10 cellular contexts compared by ENCODE assay signal in the genomic region with DNA sequence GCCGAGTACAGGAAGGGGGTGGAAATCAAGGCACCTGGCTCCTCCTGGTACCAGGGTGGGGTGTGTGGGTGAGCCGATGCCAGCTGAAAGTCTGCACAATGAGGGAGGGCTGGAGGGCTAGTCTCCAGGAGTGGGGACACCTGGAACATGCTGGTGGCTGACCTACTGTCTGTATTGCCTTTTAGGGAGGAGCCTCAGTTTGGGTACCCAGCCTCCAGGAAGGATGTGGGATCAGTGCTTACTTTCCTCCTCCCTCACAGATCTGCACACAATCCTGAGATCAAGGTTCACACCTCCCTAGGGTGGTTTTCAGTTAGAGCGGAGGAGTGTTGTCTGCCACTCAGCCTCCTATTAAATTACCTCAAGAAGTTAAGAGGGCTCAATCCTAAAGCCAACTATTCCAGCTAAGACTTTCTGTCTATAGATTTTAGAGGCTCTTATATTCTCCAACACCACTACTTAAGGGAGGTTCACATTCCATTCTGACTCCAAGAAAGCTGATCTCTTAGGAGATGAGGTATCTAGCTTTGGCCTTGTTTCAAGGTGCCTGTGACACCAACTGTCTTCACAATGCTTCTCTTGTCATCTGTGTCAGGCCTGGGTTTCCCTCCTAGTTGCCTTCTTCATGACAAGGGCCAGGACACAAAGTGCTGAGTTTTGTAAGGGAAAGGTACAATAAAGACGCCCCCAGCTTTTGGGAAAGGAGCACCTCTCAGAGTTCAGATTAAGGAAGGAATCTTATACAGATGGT. TPM values are rescaled to one million over a fixed set of nuclear protein-coding genes. Genes with fewer than 3 reads are reported as not detected.
DNase-seq lines count a peak whose midpoint lies in the region; ATAC-seq and TF ChIP-seq lines count a peak whose summit lies in the region.
"Had no signal": no experiment of that assay in that cellular context is flagged by ENCODE, and none has a peak within 500 bp of the region (broad histone marks: within the 10 kb centered on the region; RNA-seq: fewer than 3 reads in every experiment).

No MANE protein-coding gene starts in this region.

- peaks cover 12% of the 10 kb centered on the region for H3K36me3 Mint-ChIP-seq in activated CD8-positive, alpha-beta memory T cell treated with anti-CD3 and anti-CD28 coated beads, Interleukin-2, amount 10 ng/mL, durations not matched to agents 7 days and 5 days

- ATAC-seq in activated CD8-positive, alpha-beta memory T cell treated with anti-CD3 and anti-CD28 coated beads, Interleukin-2, amount 10 ng/mL, durations not matched to agents 7 days and 5 days, result peak; percentile 87
- ATAC-seq in foreskin keratinocyte (no peak), HG03045 (IDR thresholded peaks at IDR 0.05; ENCODE audit: unreplicated experiment) (no peak)

- peaks cover 16% of the 10 kb centered on the region for H3K4me1 Mint-ChIP-seq in activated CD8-positive, alpha-beta memory T cell treated with anti-CD3 and anti-CD28 coated beads, Interleukin-2, amount 10 ng/mL, durations not matched to agents 7 days and 5 days

- peak overlapping the region; percentile 53 for H3K4me3 Mint-ChIP-seq in activated CD8-positive, alpha-beta memory T cell treated with anti-CD3 and anti-CD28 coated beads, Interleukin-2, amount 10 ng/mL, durations not matched to agents 7 days and 5 days

- POLR2A ChIA-PET in RWPE1 (lab: Yijun Ruan, JAX; ENCODE audit: low non-redundant PET), result no interaction called here

- H3K4me3 ChIP-seq in colonic mucosa, result no peak overlapping the region
- H3K4me3 ChIP-seq: esophagus squamous epithelium had no signal

- CTCF ChIA-PET in activated CD8-positive, alpha-beta memory T cell treated with anti-CD3 and anti-CD28 coated beads, Interleukin-2, amount 10 ng/mL, durations not matched to agents 7 days and 5 days (lab: Charles Lee), result interaction anchor here (1.0 to 1.9 kb wide), 3 partner anchors 11 to 73 kb away, joined by 3 to 8 read pairs (median 4); no protein-coding TSS in a partner anchor
- CTCF ChIA-PET in RWPE1 (lab: Yijun Ruan, JAX), result no interaction called here

- H3K27ac ChIP-seq in RWPE1, result peak overlapping the region; percentile 41
- H3K27ac ChIP-seq in colonic mucosa, result peak overlapping the region; percentile 54
- H3K27ac ChIP-seq in foreskin keratinocyte, result no peak overlapping the region
- H3K27ac ChIP-seq: esophagus squamous epithelium had no signal

- TF ChIP-seq CTCF in RWPE1 (conservative IDR thresholded peaks at IDR 0.05; ENCODE audit: low read depth) (no peak), colonic mucosa (IDR thresholded peaks at IDR 0.05) (no peak), foreskin keratinocyte (conservative IDR thresholded peaks at IDR 0.05) (no peak)

- H3K9me3 Mint-ChIP-seq in activated CD8-positive, alpha-beta memory T cell treated with anti-CD3 and anti-CD28 coated beads, Interleukin-2, amount 10 ng/mL, durations not matched to agents 7 days and 5 days (ENCODE audit: low read depth), result no peaks in the 10 kb centered on the region

- no peaks in the 10 kb centered on the region for H3K36me3 ChIP-seq in colonic mucosa

- peak; percentile 56 for DNase-seq in activated CD8-positive, alpha-beta memory T cell treated with anti-CD3 and anti-CD28 coated beads, Interleukin-2, amount 10 ng/mL, durations not matched to agents 7 days and 5 days
- DNase-seq in activated CD8-positive, alpha-beta memory T cell treated with anti-CD3 and anti-CD28 coated beads, Interleukin-2, amount 50 U/mL, for 48 hours, result no peak
- DNase-seq in RWPE1 (ENCODE audit: low spot score), result no peak
- DNase-seq in colonic mucosa, result peak; percentile 84
- DNase-seq in stimulated activated CD8-positive, alpha-beta memory T cell treated with anti-CD3 and anti-CD28 coated beads, Interleukin-4, amount 100 ng/mL, for 48 hours, result peak; percentile 32
- no peak for DNase-seq in foreskin keratinocyte
- no peak for DNase-seq in superior temporal gyrus (ENCODE audit: extremely low spot score)
- DNase-seq: esophagus squamous epithelium, NCI-H774 had no signal

- H3K27ac Mint-ChIP-seq in activated CD8-positive, alpha-beta memory T cell treated with anti-CD3 and anti-CD28 coated beads, Interleukin-2, amount 10 ng/mL, durations not matched to agents 7 days and 5 days, result peak overlapping the region; percentile 77

- intact Hi-C loops in colonic mucosa (cut with DNase I), result no loop called here

- no peaks in the 10 kb centered on the region for H3K27me3 ChIP-seq in colonic mucosa
- no peaks in the 10 kb centered on the region for H3K27me3 ChIP-seq in foreskin keratinocyte
- H3K27me3 ChIP-seq: esophagus squamous epithelium had no signal

- H3K9ac ChIP-seq in colonic mucosa (ENCODE audit: low read depth in 2 of 2, low read length in 2 of 2), result peak overlapping the region in 1 of 2 donors; percentile 7

- H3K4me1 ChIP-seq in colonic mucosa (peaks cover 3% of the 10 kb centered on the region), foreskin keratinocyte (peaks cover 29% of the 10 kb centered on the region)

- no peaks in the 10 kb centered on the region for H3K27me3 Mint-ChIP-seq in activated CD8-positive, alpha-beta memory T cell treated with anti-CD3 and anti-CD28 coated beads, Interleukin-2, amount 10 ng/mL, durations not matched to agents 7 days and 5 days

- no peaks in the 10 kb centered on the region for H3K9me3 ChIP-seq in colonic mucosa
- H3K9me3 ChIP-seq: esophagus squamous epithelium had no signal

RNA-seq across cellular contexts. Expression of a gene that starts 15.7 kb away (rescaled TPM):
- 100 to 1,000 TPM; 185 to 200 TPM for total RNA-seq in activated CD8-positive, alpha-beta memory T cell treated with anti-CD3 and anti-CD28 coated beads, Interleukin-2, amount 10 ng/mL, durations not matched to agents 7 days and 5 days
- total RNA-seq in colonic mucosa (100 to 1,000 TPM; 204 to 208 TPM), foreskin keratinocyte (175 and 203 TPM in 2 replicates)
- polyA plus RNA-seq in foreskin keratinocyte, result 263 and 292 TPM in 2 replicates

RNA-seq across cellular contexts. Expression of a gene that starts 26.7 kb away (rescaled TPM):
- total RNA-seq in activated CD8-positive, alpha-beta memory T cell treated with anti-CD3 and anti-CD28 coated beads, Interleukin-2, amount 10 ng/mL, durations not matched to agents 7 days and 5 days, result 100 to 1,000 TPM; 159 to 161 TPM
- total RNA-seq in colonic mucosa (10 to 100 TPM; 91.9 to 92.6 TPM), foreskin keratinocyte (44.0 and 48.6 TPM in 2 replicates)
- 24.4 and 25.5 TPM in 2 replicates for polyA plus RNA-seq in foreskin keratinocyte

RNA-seq across cellular contexts. Expression of a gene that starts 48.6 kb away (rescaled TPM):
- total RNA-seq in activated CD8-positive, alpha-beta memory T cell treated with anti-CD3 and anti-CD28 coated beads, Interleukin-2, amount 10 ng/mL, durations not matched to agents 7 days and 5 days, result 10 to 100 TPM; 40.3 to 44.8 TPM
- total RNA-seq in colonic mucosa (10 to 100 TPM; 23.2 to 43.4 TPM), foreskin keratinocyte (32.0 and 33.0 TPM in 2 replicates)
- polyA plus RNA-seq in foreskin keratinocyte, result 23.5 and 25.7 TPM in 2 replicates

RNA-seq across cellular contexts. Expression of a gene that starts 49.6 kb away (rescaled TPM):
- 10 to 100 TPM; 59.3 to 60.6 TPM for total RNA-seq in activated CD8-positive, alpha-beta memory T cell treated with anti-CD3 and anti-CD28 coated beads, Interleukin-2, amount 10 ng/mL, durations not matched to agents 7 days and 5 days
- total RNA-seq in colonic mucosa, result 10 to 100 TPM; 69.4 to 83.9 TPM
- total RNA-seq in foreskin keratinocyte, result 87.0 and 95.0 TPM in 2 replicates
- polyA plus RNA-seq in foreskin keratinocyte, result 164 and 173 TPM in 2 replicates

RNA-seq across cellular contexts. Expression of a gene that starts 55.9 kb away (rescaled TPM):
- not detected for total RNA-seq in activated CD8-positive, alpha-beta memory T cell treated with anti-CD3 and anti-CD28 coated beads, Interleukin-2, amount 10 ng/mL, durations not matched to agents 7 days and 5 days
- 100 to 1,000 TPM; 213 TPM for total RNA-seq in colonic mucosa
- total RNA-seq in foreskin keratinocyte, result 44.3 and 53.1 TPM in 2 replicates
- 82.6 and 82.8 TPM in 2 replicates for polyA plus RNA-seq in foreskin keratinocyte

Comparison
In these comparisons a context has a peak if more than half of its experiments do, and no peak if none do; other contexts are left out.
1. DNase-seq: peak in activated CD8-positive, alpha-beta memory T cell treated with anti-CD3 and anti-CD28 coated beads, Interleukin-2, amount 10 ng/mL, durations not matched to agents 7 days and 5 days (single experiment), colonic mucosa (single experiment) and stimulated activated CD8-positive, alpha-beta memory T cell treated with anti-CD3 and anti-CD28 coated beads, Interleukin-4, amount 100 ng/mL, for 48 hours (single experiment); none in activated CD8-positive, alpha-beta memory T cell treated with anti-CD3 and anti-CD28 coated beads, Interleukin-2, amount 50 U/mL, for 48 hours (single experiment), RWPE1 (single experiment), foreskin keratinocyte (0 of 2) and superior temporal gyrus (single experiment).